ENCODE assay signal across 10 cellular contexts in the genomic region with DNA sequence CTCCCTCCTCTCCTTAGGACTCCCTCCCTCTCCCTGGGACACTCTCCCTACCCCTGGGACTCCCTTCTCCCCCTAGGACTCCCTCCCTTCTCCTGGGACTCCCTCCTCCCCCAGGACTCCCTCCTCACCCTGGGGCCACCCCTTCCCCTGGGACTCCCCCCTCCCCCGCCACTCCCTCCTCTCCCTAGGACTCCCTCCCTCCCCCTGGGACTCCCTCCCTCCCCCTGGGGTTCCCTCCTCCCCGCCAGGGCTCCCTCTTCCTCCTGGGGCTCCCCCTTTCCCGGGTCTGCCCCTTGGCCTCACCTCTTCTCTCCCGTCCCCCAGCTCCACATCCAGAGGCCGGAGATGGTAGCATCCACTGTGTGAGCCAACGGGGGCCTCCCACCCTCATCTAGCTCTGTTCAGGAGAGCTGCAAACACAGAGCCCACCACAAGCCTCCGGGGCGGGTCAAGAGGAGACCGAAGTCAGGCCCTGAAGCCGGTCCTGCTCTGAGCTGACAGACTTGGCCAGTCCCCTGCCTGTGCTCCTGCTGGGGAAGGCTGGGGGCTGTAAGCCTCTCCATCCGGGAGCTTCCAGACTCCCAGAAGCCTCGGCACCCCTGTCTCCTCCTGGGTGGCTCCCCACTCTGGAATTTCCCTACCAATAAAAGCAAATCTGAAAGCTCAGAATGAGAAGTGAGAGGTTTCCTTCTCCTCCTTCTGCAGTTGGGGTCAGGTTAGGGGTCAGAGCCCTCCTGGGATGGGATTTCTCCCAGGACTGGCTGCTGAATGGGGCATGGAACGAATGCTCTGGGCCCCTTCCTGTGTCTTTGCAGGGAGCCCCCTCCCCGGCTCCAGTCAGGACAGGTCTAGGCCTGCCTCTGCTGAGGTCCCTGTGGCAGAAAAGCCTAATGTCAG.
DNase-seq lines count a peak whose midpoint lies in the region; ATAC-seq and TF ChIP-seq lines count a peak whose summit lies in the region.
"Had no signal": no experiment of that assay in that cellular context is flagged by ENCODE, and none has a peak within 500 bp of the region (broad histone marks: within the 10 kb centered on the region; RNA-seq: fewer than 3 reads in every experiment).

No MANE protein-coding gene starts in this region.

- peak overlapping the region; percentile 60 for H3K4me3 ChIP-seq in OCI-LY3 (ENCODE audit: low read length)
- H3K4me3 ChIP-seq in tibial artery, result no peak overlapping the region
- no peak overlapping the region for H3K4me3 ChIP-seq in brain microvascular endothelial cell (ENCODE audit: low read depth, low read length)

- H3K4me2 ChIP-seq in OCI-LY3 (ENCODE audit: low read length), result peak overlapping the region; percentile 82

- no peaks in the 10 kb centered on the region for H3K9me3 Mint-ChIP-seq in stimulated activated effector memory CD8-positive, alpha-beta T cell treated with anti-CD3 and anti-CD28 coated beads, Interleukin-12 subunit alpha, Interleukin-12 subunit beta, amount 100 ng/mL, for 72 hours

- no peaks in the 10 kb centered on the region for H3K79me2 ChIP-seq in OCI-LY3 (ENCODE audit: low read length)

- peaks cover 6% of the 10 kb centered on the region for H3K36me3 Mint-ChIP-seq in stimulated activated effector memory CD8-positive, alpha-beta T cell treated with anti-CD3 and anti-CD28 coated beads, Interleukin-12 subunit alpha, Interleukin-12 subunit beta, amount 100 ng/mL, for 72 hours

- H3K9me3 ChIP-seq in OCI-LY3 (ENCODE audit: insufficient read depth, low read length) (no peaks in the 10 kb centered on the region), tibial artery (no peaks in the 10 kb centered on the region)

- H3K9ac ChIP-seq in OCI-LY3 (ENCODE audit: low read length), result peak overlapping the region; percentile 32; the same call in 1 of the 2 replicates

- peak; percentile 39 for ATAC-seq in stimulated activated effector memory CD8-positive, alpha-beta T cell treated with anti-CD3 and anti-CD28 coated beads, Interleukin-12 subunit alpha, Interleukin-12 subunit beta, amount 100 ng/mL, for 72 hours
- ATAC-seq: left colon had no signal

- no peaks in the 10 kb centered on the region for H4K20me1 ChIP-seq in OCI-LY3 (ENCODE audit: insufficient read depth, low read length)

- H3K36me3 ChIP-seq in OCI-LY3 (replicated peaks; ENCODE audit: low read depth, low read length) (no peaks in the 10 kb centered on the region), tibial artery (no peaks in the 10 kb centered on the region), brain microvascular endothelial cell (replicated peaks) (no peaks in the 10 kb centered on the region)

- no peak for TF ChIP-seq CTCF in OCI-LY3 (IDR thresholded peaks at IDR 0.05; ENCODE audit: low read depth, low read length)
- no peak for TF ChIP-seq CTCF in tibial artery (IDR thresholded peaks at IDR 0.05)
- TF ChIP-seq CTCF in brain microvascular endothelial cell (IDR thresholded peaks at IDR 0.05; ENCODE audit: low read depth, low read length, missing control alignments), result no peak

- H3K4me1 ChIP-seq in OCI-LY3 (ENCODE audit: low read length), result peaks cover 21% of the 10 kb centered on the region
- H3K4me1 ChIP-seq in tibial artery, result peaks cover 0 to 13% (median 12%) of the 10 kb centered on the region in 4 donors

- intact Hi-C loops in tibial artery (cut with DNase I; ENCODE audit: low total_unique reads), result no loop called here

- H3K27ac ChIP-seq in OCI-LY3 (ENCODE audit: low read length) (no peak overlapping the region), tibial artery (no peak overlapping the region), brain microvascular endothelial cell (no peak overlapping the region)

- H3K4me3 Mint-ChIP-seq in stimulated activated effector memory CD8-positive, alpha-beta T cell treated with anti-CD3 and anti-CD28 coated beads, Interleukin-12 subunit alpha, Interleukin-12 subunit beta, amount 100 ng/mL, for 72 hours, result peak overlapping the region; percentile 72

- H3K27ac Mint-ChIP-seq in stimulated activated effector memory CD8-positive, alpha-beta T cell treated with anti-CD3 and anti-CD28 coated beads, Interleukin-12 subunit alpha, Interleukin-12 subunit beta, amount 100 ng/mL, for 72 hours, result peak overlapping the region; percentile 97

- in situ Hi-C loops in brain microvascular endothelial cell (cut with HindIII; ENCODE audit: low pct_ligation_motif_present, low sequenced_read_pairs), result no loop called here

- H3K27me3 ChIP-seq in OCI-LY3 (ENCODE audit: low read depth, low read length) (peaks cover 13% of the 10 kb centered on the region), tibial artery (peaks cover 0 to 24% of the 10 kb centered on the region in 2 donors), brain microvascular endothelial cell (replicated peaks) (no peaks in the 10 kb centered on the region)

- no peak overlapping the region for H2AFZ ChIP-seq in OCI-LY3 (ENCODE audit: low read depth, low read length)

- peak; percentile 69 for DNase-seq in activated CD8-positive, alpha-beta memory T cell treated with anti-CD3 and anti-CD28 coated beads for 24 hours
- no peak for DNase-seq in activated CD8-positive, alpha-beta memory T cell treated with anti-CD3 and anti-CD28 coated beads, Interleukin-2, amount 50 U/mL, for 4 hours
- DNase-seq in glomerular visceral epithelial cell (ENCODE audit: extremely low spot score) (peak; percentile 2), tibial artery (no peak), brain microvascular endothelial cell (no peak), NCI-H510A treated with DMSO at 0.1 percent for 48 hours (lab: John Stamatoyannopoulos, UW) (no peak)
- DNase-seq in stimulated activated effector memory CD8-positive, alpha-beta T cell treated with anti-CD3 and anti-CD28 coated beads, Interleukin-12 subunit alpha, Interleukin-12 subunit beta, amount 100 ng/mL, for 72 hours (ENCODE audit: low spot score in 2 of 2), result peak in 1 of 2 donors; percentile 63
- DNase-seq: ACHN, left colon had no signal

- peaks cover 30% of the 10 kb centered on the region for H3K4me1 Mint-ChIP-seq in stimulated activated effector memory CD8-positive, alpha-beta T cell treated with anti-CD3 and anti-CD28 coated beads, Interleukin-12 subunit alpha, Interleukin-12 subunit beta, amount 100 ng/mL, for 72 hours

Comparison
In these comparisons a context has a peak if more than half of its experiments do, and no peak if none do; other contexts are left out.
1. DNase-seq: peak in activated CD8-positive, alpha-beta memory T cell treated with anti-CD3 and anti-CD28 coated beads for 24 hours (single experiment) and glomerular visceral epithelial cell (single experiment); none in activated CD8-positive, alpha-beta memory T cell treated with anti-CD3 and anti-CD28 coated beads, Interleukin-2, amount 50 U/mL, for 4 hours (single experiment), tibial artery (0 of 2), brain microvascular endothelial cell (single experiment) and NCI-H510A treated with DMSO at 0.1 percent for 48 hours (single experiment).